1 cellular context compared by ENCODE assay signal in genomic region chr19:18776736-18777135, GRCh38.
TF ChIP-seq lines count a peak whose summit lies in the region.

No MANE protein-coding gene starts in this region.

TF ChIP-seq in HCT116, 20 proteins besides CTCF, POLR2A, EP300 and RAD21:
- TF ChIP-seq TCF7L2 (IDR thresholded peaks at IDR 0.05; ENCODE audit: borderline replicate concordance, extremely low read depth, insufficient read depth, insufficient read length) (no peak), ZBTB33 (IDR thresholded peaks at IDR 0.05; ENCODE audit: extremely low read depth, insufficient replicate concordance, low read length) (no peak), MAX (IDR thresholded peaks at IDR 0.05) (no peak), EZH2 (IDR thresholded peaks at IDR 0.05) (no peak), CBX3 (IDR thresholded peaks at IDR 0.05; ENCODE audit: low read depth) (no peak), SIN3A (IDR thresholded peaks at IDR 0.05; ENCODE audit: low read depth) (no peak), JUND (IDR thresholded peaks at IDR 0.05) (no peak), YY1 (IDR thresholded peaks at IDR 0.05; ENCODE audit: extremely low read depth, insufficient replicate concordance, low read depth, low read length) (no peak)
